ENCODE assay signal across 15 cellular contexts in genomic region chr3:15052335-15053242, GRCh38. TPM values are rescaled to one million over a fixed set of nuclear protein-coding genes. Genes with fewer than 3 reads are reported as not detected.
A peak's percentile ranks its signal among the peaks of the same experiment; 100 is the strongest.
DNase-seq lines count a peak whose midpoint lies in the region; ATAC-seq, FAIRE-seq and TF ChIP-seq lines count a peak whose summit lies in the region.
"Had no signal": no experiment of that assay in that cellular context is flagged by ENCODE, and none has a peak within 500 bp of the region (broad histone marks: within the 10 kb centered on the region; RNA-seq: fewer than 3 reads in every experiment).

No MANE protein-coding gene starts in this region.

- H4K91ac ChIP-seq in trophoblast cell (ENCODE audit: low read depth, low read length): no peak overlapping the region

- peak overlapping the region; percentile 13 for H3K14ac ChIP-seq in trophoblast cell (ENCODE audit: low read length)

- H3K4me1 ChIP-seq in K562 (replicated peaks in 1 of 2; ENCODE audit: control insufficient read depth in 2 of 2, insufficient read depth in 2 of 2, low read length in 2 of 2) (peaks cover 40 to 45% of the 10 kb centered on the region in 2 experiments), trophoblast cell (ENCODE audit: control insufficient read depth in 1 of 2, insufficient read depth in 2 of 2, low read length in 2 of 2) (peaks cover 11 to 12% of the 10 kb centered on the region in 2 experiments), small intestine (ENCODE audit: control insufficient read depth in 2 of 2, insufficient read depth in 1 of 2, low read depth in 1 of 2, low read length in 1 of 2) (no peaks in the 10 kb centered on the region)
- H3K4me1 ChIP-seq: left lung had no signal

- ATAC-seq in activated CD4-positive, alpha-beta T cell treated with anti-CD3 and anti-CD28 coated beads for 36 hours: no peak
- ATAC-seq in K562: peak; percentile 95

- H3K79me2 ChIP-seq in K562 (ENCODE audit: control insufficient read depth, insufficient read depth, low read length): peaks cover 91% of the 10 kb centered on the region
- peaks cover 2% of the 10 kb centered on the region for H3K79me2 ChIP-seq in trophoblast cell (ENCODE audit: control insufficient read depth, insufficient read depth, low read length, poor library complexity)

- H3K36me3 Mint-ChIP-seq in activated CD4-positive, alpha-beta T cell treated with anti-CD3 and anti-CD28 coated beads for 36 hours (ENCODE audit: low read depth): peaks cover 54% of the 10 kb centered on the region

- peak in 2 of 3 experiments; percentile 23 to 30; a peak in 2 of 6 replicates for TF ChIP-seq CTCF in K562 (IDR thresholded peaks at IDR 0.05 in 2 of 3, conservative IDR thresholded peaks at IDR 0.05 in 1 of 3; ENCODE audit: insufficient read depth in 2 of 3, low read depth in 1 of 3, low read length in 3 of 3)

- in situ Hi-C loops in K562 (cut with MboI): no loop called here

- peak; percentile 99 for FAIRE-seq in K562 (lab: Jason Lieb, UNC)
- FAIRE-seq in small intestine (lab: Jason Lieb, UNC): no peak
- FAIRE-seq: A204.1, D721Med had no signal

- peak; percentile 92 for TF ChIP-seq EP300 in K562 (IDR thresholded peaks at IDR 0.05; ENCODE audit: low read length)

- H3K36me3 ChIP-seq in K562 (ENCODE audit: control insufficient read depth, insufficient read depth, low read length) (peaks cover 94% of the 10 kb centered on the region), trophoblast cell (ENCODE audit: control insufficient read depth in 1 of 2, insufficient read depth in 2 of 2, low read length in 2 of 2) (peaks cover 33 to 40% of the 10 kb centered on the region in 2 experiments), small intestine (ENCODE audit: control insufficient read depth in 2 of 2, insufficient read depth in 2 of 2, low read length in 2 of 2) (peaks cover 12 to 20% of the 10 kb centered on the region in 2 donors)

- peaks cover 20% of the 10 kb centered on the region for H3K9me1 ChIP-seq in K562 (ENCODE audit: control insufficient read depth, insufficient read depth, low read length)

- H3K4me1 Mint-ChIP-seq in activated CD4-positive, alpha-beta T cell treated with anti-CD3 and anti-CD28 coated beads for 36 hours: peaks cover 34% of the 10 kb centered on the region

- H3K4me3 Mint-ChIP-seq in activated CD4-positive, alpha-beta T cell treated with anti-CD3 and anti-CD28 coated beads for 36 hours: no peak overlapping the region

- H3K79me1 ChIP-seq in trophoblast cell (ENCODE audit: low read length): peaks cover 4% of the 10 kb centered on the region

- POLR2A ChIA-PET in activated CD4-positive, alpha-beta T cell treated with anti-CD3 and anti-CD28 coated beads for 36 hours (lab: Charles Lee): no interaction called here
- POLR2A ChIA-PET in K562 (lab: Yijun Ruan, JAX): interaction anchor here (0.6 to 3.5 kb wide), 10 partner anchors 8 to 171 kb away, joined by 3 to 35 read pairs (median 3); partner anchors contain the start of genes MRPS25 and NR2C2

- H3K4me3 ChIP-seq in K562 (no peak overlapping the region), trophoblast cell (ENCODE audit: low read depth, low read length) (no peak overlapping the region), small intestine (ENCODE audit: low read depth in 1 of 2, low read length in 2 of 2) (no peak overlapping the region)
- H3K4me3 ChIP-seq: heart right ventricle, left lung, skin epidermis had no signal

- intact Hi-C loops in activated CD4-positive, alpha-beta T cell treated with anti-CD3 and anti-CD28 coated beads for 36 hours (cut with DNase I, micrococcal nuclease): loop anchor here in 1 of 2 experiments (5.0 kb wide), 1 partner anchor 125 kb away; no protein-coding TSS in a partner anchor
- intact Hi-C loops in K562 (cut with micrococcal nuclease): loop anchor here (1.0 to 5.0 kb wide), 4 partner anchors 12 to 125 kb away; partner anchors contain the start of gene RBSN

- no peak overlapping the region for H2AK5ac ChIP-seq in trophoblast cell (ENCODE audit: low read length)

- H3K27me3 Mint-ChIP-seq in activated CD4-positive, alpha-beta T cell treated with anti-CD3 and anti-CD28 coated beads for 36 hours: no peaks in the 10 kb centered on the region

- DNase-seq in activated CD4-positive, alpha-beta T cell treated with anti-CD3 and anti-CD28 coated beads for 36 hours: no peak
- DNase-seq in activated CD4-positive, alpha-beta T cell treated with anti-CD3 and anti-CD28 coated beads for 1 hour: no peak
- DNase-seq in NCI-H2107 treated with DMSO at 0.1 percent for 48 hours (lab: John Stamatoyannopoulos, UW; ENCODE audit: unreplicated experiment) (peak; percentile 58), K562 (ENCODE audit: extremely low read depth in 1 of 4, low spot score in 3 of 4) (peak; percentile 90 to 96 (median 92)), trophoblast cell (no peak), NCI-H774 (lab: John Stamatoyannopoulos, UW) (no peak), small intestine (no peak), T-helper 9 cell (no peak)
- DNase-seq: cerebellar nuclear complex, heart right ventricle had no signal

- WGBS in K562 (ENCODE audit: insufficient coverage, low coverage, missing lambda C conversion rate): 43% methylated on average over 14 of the region's 14 CpGs
- no CpG with 5 or more reads among the region's 14 CpGs for WGBS in trophoblast cell (ENCODE audit: extremely low coverage, insufficient coverage, insufficient read length)
- 90 to 95% (median 91%) methylated on average over 14 of the region's 14 CpGs for WGBS in small intestine, 3 donors

- H3K9me3 ChIP-seq in K562 (replicated peaks; ENCODE audit: control insufficient read depth, insufficient read depth, low read depth, low read length): no peaks in the 10 kb centered on the region
- H3K9me3 ChIP-seq in trophoblast cell (ENCODE audit: insufficient read depth, low read depth, low read length): no peaks in the 10 kb centered on the region
- H3K9me3 ChIP-seq in small intestine (ENCODE audit: control insufficient read depth, low read depth): no peaks in the 10 kb centered on the region
- H3K9me3 ChIP-seq: heart right ventricle, left lung had no signal

- CTCF ChIA-PET in activated CD4-positive, alpha-beta T cell treated with anti-CD3 and anti-CD28 coated beads for 36 hours (lab: Charles Lee): interaction anchor here (0.7 to 1.6 kb wide), 5 partner anchors 13 to 39 kb away, joined by 3 to 6 read pairs (median 3); partner anchors contain the start of gene MRPS25
- CTCF ChIA-PET in K562 (lab: Yijun Ruan, JAX; ENCODE audit: low intra/inter-chr PET ratio): no interaction called here

- H3K9me3 Mint-ChIP-seq in activated CD4-positive, alpha-beta T cell treated with anti-CD3 and anti-CD28 coated beads for 36 hours (ENCODE audit: low read depth): peaks cover 2% of the 10 kb centered on the region

- H2BK5ac ChIP-seq in trophoblast cell (ENCODE audit: low read depth, low read length, poor library complexity): peak overlapping the region; percentile 28

- H3K23ac ChIP-seq in trophoblast cell (ENCODE audit: low read length): no peak overlapping the region

- H3K27me3 ChIP-seq in K562 (ENCODE audit: control insufficient read depth in 2 of 2, insufficient read depth in 2 of 2, low read length in 2 of 2) (no peaks in the 10 kb centered on the region), trophoblast cell (ENCODE audit: insufficient read depth, low read length) (no peaks in the 10 kb centered on the region), small intestine (ENCODE audit: control insufficient read depth in 2 of 2, insufficient read depth in 2 of 2, low read length in 2 of 2) (no peaks in the 10 kb centered on the region)
- H3K27me3 ChIP-seq: heart right ventricle, left lung had no signal

- peak overlapping the region; percentile 71; the same call in 2 of the 3 replicates for H3K27ac ChIP-seq in K562 (ENCODE audit: extremely low read depth, low read depth, low read length)
- peak overlapping the region; percentile 48 for H3K27ac ChIP-seq in trophoblast cell (ENCODE audit: low read depth, low read length)
- H3K27ac ChIP-seq in small intestine (ENCODE audit: low read depth in 1 of 2, low read length in 1 of 2): no peak overlapping the region
- H3K27ac ChIP-seq: epithelial cell of prostate, heart right ventricle, left lung had no signal

- H3K27ac Mint-ChIP-seq in activated CD4-positive, alpha-beta T cell treated with anti-CD3 and anti-CD28 coated beads for 36 hours: peak overlapping the region; percentile 28

- H2AFZ ChIP-seq in K562 (ENCODE audit: low read depth, low read length) (no peak overlapping the region), trophoblast cell (ENCODE audit: insufficient read depth, low read length, poor library complexity) (no peak overlapping the region)

- H4K20me1 ChIP-seq in K562 (replicated peaks; ENCODE audit: control insufficient read depth, insufficient read depth, low read length): peaks cover 36% of the 10 kb centered on the region

- H3K18ac ChIP-seq in trophoblast cell (ENCODE audit: low read length): peak overlapping the region; percentile 21

- H3K4ac ChIP-seq in trophoblast cell (ENCODE audit: low read depth, low read length): no peak overlapping the region

- H2BK12ac ChIP-seq in trophoblast cell (ENCODE audit: low read length): no peak overlapping the region

- TF ChIP-seq POLR2A in K562 (conservative IDR thresholded peaks at IDR 0.05): no peak

- peak overlapping the region; percentile 64 for H3K4me2 ChIP-seq in K562 (ENCODE audit: insufficient read depth, low read length)
- no peak overlapping the region for H3K4me2 ChIP-seq in trophoblast cell (ENCODE audit: low read length)

- H3K9ac ChIP-seq in K562 (ENCODE audit: insufficient read depth in 1 of 2, low read depth in 2 of 2, low read length in 2 of 2): peak overlapping the region; percentile 14 to 70; a peak in 3 of 4 replicates
- no peak overlapping the region for H3K9ac ChIP-seq in trophoblast cell (ENCODE audit: low read length)

- peak in 1 of 2 experiments; percentile 30; a peak in 2 of 4 replicates for TF ChIP-seq RAD21 in K562 (CRISPR knock-in tag; conservative IDR thresholded peaks at IDR 0.05 in 1 of 2, IDR thresholded peaks at IDR 0.05 in 1 of 2)

- H2BK120ac ChIP-seq in trophoblast cell (ENCODE audit: insufficient read depth, low read length, poor library complexity): no peak overlapping the region

- H4K8ac ChIP-seq in trophoblast cell (ENCODE audit: low read depth, low read length): no peak overlapping the region

- no peak overlapping the region for H4K12ac ChIP-seq in trophoblast cell (ENCODE audit: low read depth, low read length)

- no TSS peak for BruUV-seq in K562 (replicated peaks; lab: Mats Ljungman, UMichigan)

RNA-seq across cellular contexts. Expression of gene MRPS25, which starts 12.5 kb away (rescaled TPM):
- 10 to 100 TPM; 52.3 to 67.0 TPM for total RNA-seq in activated CD4-positive, alpha-beta T cell treated with anti-CD3 and anti-CD28 coated beads for 36 hours
- total RNA-seq in K562 (2011; cell fraction: chromatin; rRNA removed; ENCODE audit: low replicate concordance): 136 and 184 TPM in 2 replicates
- 111 and 116 TPM in 2 replicates for total RNA-seq in K562 (2011; cell fraction: nucleolus; rRNA removed)
- total RNA-seq in K562 (2011; cell fraction: nucleoplasm; rRNA removed): 128 and 170 TPM in 2 replicates
- 78.2 and 98.6 TPM in 2 replicates for total RNA-seq in K562 (2014; rRNA removed)
- total RNA-seq in K562 (2014; rRNA removed; fragmentation: Illumina TruSeq; extraction: Trizol): 75.1 and 77.8 TPM in 2 replicates
- total RNA-seq in K562 (2015; rRNA removed; fragmentation: Illumina TruSeq; extraction: Trizol): 75.2 and 90.2 TPM in 2 replicates
- 129 and 132 TPM in 2 replicates for total RNA-seq in K562 (2021)
- 72.6 and 105 TPM in 2 replicates for polyA plus RNA-seq in K562 (2011; rRNA removed)
- polyA plus RNA-seq in K562 (2011; cell fraction: cytosol; rRNA removed): 49.2 and 74.6 TPM in 2 replicates
- 124 and 217 TPM in 2 replicates for polyA plus RNA-seq in K562 (2011; cell fraction: nucleus; rRNA removed)
- polyA plus RNA-seq in K562 (2012): 78.2 and 99.3 TPM in 2 replicates
- polyA plus RNA-seq in K562 (2014; fragmentation: Illumina TruSeq; extraction: Trizol): 86.8 and 110 TPM in 2 replicates
- polyA plus RNA-seq in K562 (2014; fragmentation: Nextera tagmentation; extraction: Ambion mirVana): 10 to 100 TPM; 34.3 to 65.1 TPM
- polyA plus RNA-seq in K562 (2014; rRNA removed): 125 and 144 TPM in 2 replicates
- 43.5 and 47.9 TPM in 2 replicates for polyA minus RNA-seq in K562 (2011; rRNA and poly(A)+ RNA removed)
- polyA minus RNA-seq in K562 (2011; cell fraction: cytosol; rRNA and poly(A)+ RNA removed): 30.4 and 48.6 TPM in 2 replicates
- 77.3 and 89.3 TPM in 2 replicates for polyA minus RNA-seq in K562 (2011; cell fraction: nucleus; rRNA and poly(A)+ RNA removed)
- polyA plus RNA-seq in trophoblast cell (2013): 15.4 and 16.5 TPM in 2 replicates
- 100 to 1,000 TPM in 1 of 3 donors, 10 to 100 TPM in 2; 62.4 to 159 (median 96.7) TPM for polyA plus RNA-seq in small intestine

RNA-seq across cellular contexts. Expression of gene RBSN, which starts 46.4 kb away (rescaled TPM):
- 10 to 100 TPM; 13.5 to 15.0 TPM for total RNA-seq in activated CD4-positive, alpha-beta T cell treated with anti-CD3 and anti-CD28 coated beads for 36 hours
- total RNA-seq in K562 (2011; cell fraction: chromatin; rRNA removed; ENCODE audit: low replicate concordance): 60.6 and 86.6 TPM in 2 replicates
- 27.2 and 28.7 TPM in 2 replicates for total RNA-seq in K562 (2011; cell fraction: nucleolus; rRNA removed)
- total RNA-seq in K562 (2011; cell fraction: nucleoplasm; rRNA removed): 44.5 and 45.6 TPM in 2 replicates
- 14.1 and 21.1 TPM in 2 replicates for total RNA-seq in K562 (2014; rRNA removed)
- total RNA-seq in K562 (2014; rRNA removed; fragmentation: Illumina TruSeq; extraction: Trizol): 18.3 and 20.8 TPM in 2 replicates
- 17.5 and 19.0 TPM in 2 replicates for total RNA-seq in K562 (2015; rRNA removed; fragmentation: Illumina TruSeq; extraction: Trizol)
- 18.7 and 19.6 TPM in 2 replicates for total RNA-seq in K562 (2021)
- polyA plus RNA-seq in K562 (2011; rRNA removed): 15.7 and 16.8 TPM in 2 replicates
- 8.2 and 10.9 TPM in 2 replicates for polyA plus RNA-seq in K562 (2011; cell fraction: cytosol; rRNA removed)
- polyA plus RNA-seq in K562 (2011; cell fraction: nucleus; rRNA removed): 18.9 and 27.5 TPM in 2 replicates
- polyA plus RNA-seq in K562 (2012): 11.2 and 15.3 TPM in 2 replicates
- 13.9 and 15.0 TPM in 2 replicates for polyA plus RNA-seq in K562 (2014; fragmentation: Illumina TruSeq; extraction: Trizol)
- polyA plus RNA-seq in K562 (2014; fragmentation: Nextera tagmentation; extraction: Ambion mirVana): 1 to 10 TPM; 2.9 to 4.2 TPM
- polyA plus RNA-seq in K562 (2014; rRNA removed): 12.1 and 12.8 TPM in 2 replicates
- polyA minus RNA-seq in K562 (2011; rRNA and poly(A)+ RNA removed): 28.4 and 33.3 TPM in 2 replicates
- polyA minus RNA-seq in K562 (2011; cell fraction: cytosol; rRNA and poly(A)+ RNA removed): 13.7 and 14.6 TPM in 2 replicates
- 11.4 and 19.7 TPM in 2 replicates for polyA minus RNA-seq in K562 (2011; cell fraction: nucleus; rRNA and poly(A)+ RNA removed)
- polyA plus RNA-seq in trophoblast cell (2013): 12.1 and 12.2 TPM in 2 replicates
- polyA plus RNA-seq in small intestine: 1 to 10 TPM; 4.5 to 8.7 (median 4.6) TPM

Comparison
In these comparisons a context has a peak if more than half of its experiments do, and no peak if none do; other contexts are left out.
1. DNase-seq: peak in NCI-H2107 treated with DMSO at 0.1 percent for 48 hours (single experiment) and K562 (4 of 4); none in activated CD4-positive, alpha-beta T cell treated with anti-CD3 and anti-CD28 coated beads for 36 hours (single experiment), activated CD4-positive, alpha-beta T cell treated with anti-CD3 and anti-CD28 coated beads for 1 hour (single experiment), trophoblast cell (0 of 2), NCI-H774 (single experiment), small intestine (single experiment) and T-helper 9 cell (single experiment).
2. H3K27ac ChIP-seq: peak in K562 (single experiment) and trophoblast cell (single experiment); none in small intestine (0 of 2).